Comparison of ENCODE assay signal across 13 cellular contexts in genomic region chr11:9219572-9219971, GRCh38. TPM values are rescaled to one million over a fixed set of nuclear protein-coding genes. Genes with fewer than 3 reads are reported as not detected.
DNase-seq lines count a peak whose midpoint lies in the region; ATAC-seq and TF ChIP-seq lines count a peak whose summit lies in the region.
"Had no signal": no experiment of that assay in that cellular context is flagged by ENCODE, and none has a peak within 500 bp of the region (broad histone marks: within the 10 kb centered on the region; RNA-seq: fewer than 3 reads in every experiment).

No MANE protein-coding gene starts in this region.

- H4K20me1 ChIP-seq in H9 (ENCODE audit: control insufficient read depth, insufficient read depth, insufficient read length) = no peaks in the 10 kb centered on the region

- no peak overlapping the region for H4K5ac ChIP-seq in H9 (ENCODE audit: insufficient read length, low read depth, low read length)

- H3K36me3 Mint-ChIP-seq in H9 (ENCODE audit: insufficient read depth in 1 of 3, low read depth in 3 of 3) = no peaks in the 10 kb centered on the region

- no peak overlapping the region for H2AFZ ChIP-seq in H9 (ENCODE audit: low read length)

- H2BK15ac ChIP-seq in H9 (ENCODE audit: low read depth, low read length) = no peak overlapping the region

- peaks cover 8% of the 10 kb centered on the region for H3K79me1 ChIP-seq in H9 (ENCODE audit: insufficient read depth, low read depth, low read length, poor library complexity, severe bottlenecking)

- no peak overlapping the region for H3K23ac ChIP-seq in H9 (ENCODE audit: insufficient read length, low read depth, low read length)

- no peak overlapping the region for H3K4ac ChIP-seq in H9 (ENCODE audit: low read depth, low read length)

- H4K91ac ChIP-seq in H9 (ENCODE audit: insufficient read length, low read depth, low read length) = no peak overlapping the region

- in situ Hi-C loops in gastrocnemius medialis (cut with MboI; ENCODE audit: low sequenced_read_pairs in 4 of 4) = no loop called here

- no peak overlapping the region for H3K4me2 ChIP-seq in H9 (ENCODE audit: insufficient read depth, insufficient read length, low read length)

- no peak for DNase-seq in H9
- DNase-seq in ascending aorta (ENCODE audit: low spot score in 2 of 2) = no peak
- DNase-seq in foreskin fibroblast = peak; percentile 44 to 60
- peak in 1 of 2 donors; percentile 25 for DNase-seq in gastrocnemius medialis
- no peak for DNase-seq in inferior parietal cortex (ENCODE audit: extremely low spot score)
- DNase-seq in prostate gland (ENCODE audit: low spot score) = no peak
- DNase-seq: activated CD4-positive, alpha-beta memory T cell treated with anti-CD3 and anti-CD28 coated beads, Interleukin-2, amount 10 ng/mL, durations not matched to agents 7 days and 5 days; GDM1; NCI-H345 had no signal

- H3K36me3 ChIP-seq in ascending aorta (no peaks in the 10 kb centered on the region), gastrocnemius medialis (no peaks in the 10 kb centered on the region), prostate gland (no peaks in the 10 kb centered on the region)
- H3K36me3 ChIP-seq: adrenal gland, SJSA1 had no signal

- H3K9me3 Mint-ChIP-seq in H9 = no peaks in the 10 kb centered on the region
- H3K9me3 Mint-ChIP-seq: activated CD4-positive, alpha-beta memory T cell treated with anti-CD3 and anti-CD28 coated beads, Interleukin-2, amount 10 ng/mL, durations not matched to agents 7 days and 5 days had no signal

- WGBS in H9 (ENCODE audit: extremely low coverage, insufficient read length, low lambda C conversion rate) = no CpG with 5 or more reads among the region's 2 CpGs
- 51% methylated on average over 2 of the region's 2 CpGs for WGBS in prostate gland

- H2BK20ac ChIP-seq in H9 (ENCODE audit: low read depth, low read length, poor library complexity, severe bottlenecking) = no peak overlapping the region

- H4K8ac ChIP-seq in H9 (replicated peaks; ENCODE audit: insufficient read length, low read depth, low read length) = no peak overlapping the region

- H3K27ac Mint-ChIP-seq in H9 = peak overlapping the region; percentile 3 to 48 (median 14); a peak in 3 of 7 replicates
- H3K27ac Mint-ChIP-seq: activated CD4-positive, alpha-beta memory T cell treated with anti-CD3 and anti-CD28 coated beads, Interleukin-2, amount 10 ng/mL, durations not matched to agents 7 days and 5 days had no signal

- H3K56ac ChIP-seq in H9 (ENCODE audit: insufficient read length, low read depth, low read length) = no peak overlapping the region

- intact Hi-C loops in ascending aorta (cut with DNase I) = loop anchor here (5.0 kb wide), 1 partner anchor 48 kb away; the partner anchor contains the start of gene DENND5A
- intact Hi-C loops in gastrocnemius medialis (cut with DNase I; ENCODE audit: low total_unique reads) = no loop called here
- intact Hi-C loops in prostate gland (cut with DNase I) = no loop called here

- TF ChIP-seq CTCF in H9 (conservative IDR thresholded peaks at IDR 0.05) (no peak), ascending aorta (IDR thresholded peaks at IDR 0.05) (no peak), foreskin fibroblast (IDR thresholded peaks at IDR 0.05; ENCODE audit: low read depth, low read length) (no peak), gastrocnemius medialis (IDR thresholded peaks at IDR 0.05 in 4 of 5, conservative IDR thresholded peaks at IDR 0.05 in 1 of 5) (no peak), prostate gland (IDR thresholded peaks at IDR 0.05) (no peak)

- no peak overlapping the region for H3T11ph ChIP-seq in H9 (ENCODE audit: low read length)

- H3K27me3 Mint-ChIP-seq in H9 (ENCODE audit: low read depth) = no peaks in the 10 kb centered on the region
- H3K27me3 Mint-ChIP-seq: activated CD4-positive, alpha-beta memory T cell treated with anti-CD3 and anti-CD28 coated beads, Interleukin-2, amount 10 ng/mL, durations not matched to agents 7 days and 5 days had no signal

- H3K4me3 ChIP-seq in ascending aorta (no peak overlapping the region), foreskin fibroblast (ENCODE audit: low read depth in 1 of 2, low read length in 2 of 2) (no peak overlapping the region), gastrocnemius medialis (no peak overlapping the region), prostate gland (no peak overlapping the region)
- H3K4me3 ChIP-seq: adrenal gland, SJSA1 had no signal

- no peak overlapping the region for H2BK12ac ChIP-seq in H9 (ENCODE audit: insufficient read length, low read depth, low read length)

- H2AK5ac ChIP-seq in H9 (ENCODE audit: insufficient read length, low read length) = no peak overlapping the region

- no peaks in the 10 kb centered on the region for H3K23me2 ChIP-seq in H9 (ENCODE audit: insufficient read length, low read depth, low read length, poor library complexity, severe bottlenecking)

- ATAC-seq in gastrocnemius medialis = peak; percentile 76 to 77
- ATAC-seq in HG03196 (IDR thresholded peaks at IDR 0.05; ENCODE audit: unreplicated experiment) = no peak
- ATAC-seq in GM18858 (IDR thresholded peaks at IDR 0.05; ENCODE audit: unreplicated experiment) = no peak

- H3K14ac ChIP-seq in H9 (ENCODE audit: insufficient read depth, low read length) = no peak overlapping the region

- H3K9ac ChIP-seq in H9 (ENCODE audit: extremely low read depth, insufficient read length, low read length) = no peak overlapping the region

- no peak overlapping the region for H3K27ac ChIP-seq in H9 (ENCODE audit: insufficient read length, low read depth, low read length)
- H3K27ac ChIP-seq in ascending aorta = peak overlapping the region; percentile 42 to 63
- peak overlapping the region; percentile 22 to 56 (median 48) for H3K27ac ChIP-seq in gastrocnemius medialis
- no peak overlapping the region for H3K27ac ChIP-seq in prostate gland
- H3K27ac ChIP-seq: SJSA1 had no signal

- H3K79me2 ChIP-seq in H9 (ENCODE audit: insufficient read depth, low read length) = peaks cover 8% of the 10 kb centered on the region; the same call in 1 of the 2 replicates

- no peak overlapping the region for H3K4me3 Mint-ChIP-seq in H9
- H3K4me3 Mint-ChIP-seq: activated CD4-positive, alpha-beta memory T cell treated with anti-CD3 and anti-CD28 coated beads, Interleukin-2, amount 10 ng/mL, durations not matched to agents 7 days and 5 days had no signal

- H2BK120ac ChIP-seq in H9 (ENCODE audit: low read depth, low read length, poor library complexity, severe bottlenecking) = no peak overlapping the region

- H3K4me1 ChIP-seq in H9 (ENCODE audit: insufficient read depth, low read length) (peaks cover 2% of the 10 kb centered on the region; the same call in 1 of the 2 replicates), ascending aorta (peaks cover 0 to 11% of the 10 kb centered on the region in 2 donors), gastrocnemius medialis (peaks cover 13 to 16% of the 10 kb centered on the region in 2 donors), prostate gland (replicated peaks) (no peaks in the 10 kb centered on the region)

- no peak overlapping the region for H3K18ac ChIP-seq in H9 (ENCODE audit: insufficient read length, low read depth, low read length)

- H3K27me3 ChIP-seq in H9 (ENCODE audit: insufficient read depth, low read length) (no peaks in the 10 kb centered on the region), ascending aorta (no peaks in the 10 kb centered on the region), gastrocnemius medialis (no peaks in the 10 kb centered on the region), prostate gland (replicated peaks; ENCODE audit: insufficient read depth) (no peaks in the 10 kb centered on the region)
- H3K27me3 ChIP-seq: adrenal gland, SJSA1 had no signal

- TF ChIP-seq POLR2A in gastrocnemius medialis (IDR thresholded peaks at IDR 0.05) = no peak
- TF ChIP-seq POLR2A in prostate gland (IDR thresholded peaks at IDR 0.05) = no peak

- H2BK5ac ChIP-seq in H9 (ENCODE audit: insufficient read length, low read length) = no peak overlapping the region

- peaks cover 19 to 24% of the 10 kb centered on the region in 2 experiments for H3K4me1 Mint-ChIP-seq in H9

- H3K9me3 ChIP-seq in H9 (ENCODE audit: control insufficient read depth, low read depth, low read length) = no peaks in the 10 kb centered on the region
- no peaks in the 10 kb centered on the region for H3K9me3 ChIP-seq in ascending aorta
- no peaks in the 10 kb centered on the region for H3K9me3 ChIP-seq in gastrocnemius medialis
- H3K9me3 ChIP-seq in prostate gland = no peaks in the 10 kb centered on the region
- H3K9me3 ChIP-seq: adrenal gland, SJSA1 had no signal

RNA-seq across cellular contexts. Expression of gene DENND5A, which starts 45.6 kb away (rescaled TPM):
- total RNA-seq in H9 (2021) = 57.6 and 59.6 TPM in 2 replicates
- 111 TPM for total RNA-seq in ascending aorta
- total RNA-seq in gastrocnemius medialis = 10 to 100 TPM; 29.1 to 33.1 (median 31.5) TPM
- total RNA-seq in prostate gland = 10 to 100 TPM; 25.4 to 84.6 TPM

Comparison
In these comparisons a context has a peak if more than half of its experiments do, and no peak if none do; other contexts are left out.
1. DNase-seq: peak in foreskin fibroblast (2 of 2); none in H9 (single experiment), ascending aorta (0 of 2), inferior parietal cortex (single experiment) and prostate gland (single experiment).
2. H3K27ac ChIP-seq: peak in ascending aorta (2 of 2) and gastrocnemius medialis (4 of 4); none in H9 (single experiment) and prostate gland (0 of 2).
3. ATAC-seq: peak in gastrocnemius medialis (2 of 2); none in HG03196 (single experiment) and GM18858 (single experiment).